ENCODE assay signal across 9 cellular contexts in the genomic region with DNA sequence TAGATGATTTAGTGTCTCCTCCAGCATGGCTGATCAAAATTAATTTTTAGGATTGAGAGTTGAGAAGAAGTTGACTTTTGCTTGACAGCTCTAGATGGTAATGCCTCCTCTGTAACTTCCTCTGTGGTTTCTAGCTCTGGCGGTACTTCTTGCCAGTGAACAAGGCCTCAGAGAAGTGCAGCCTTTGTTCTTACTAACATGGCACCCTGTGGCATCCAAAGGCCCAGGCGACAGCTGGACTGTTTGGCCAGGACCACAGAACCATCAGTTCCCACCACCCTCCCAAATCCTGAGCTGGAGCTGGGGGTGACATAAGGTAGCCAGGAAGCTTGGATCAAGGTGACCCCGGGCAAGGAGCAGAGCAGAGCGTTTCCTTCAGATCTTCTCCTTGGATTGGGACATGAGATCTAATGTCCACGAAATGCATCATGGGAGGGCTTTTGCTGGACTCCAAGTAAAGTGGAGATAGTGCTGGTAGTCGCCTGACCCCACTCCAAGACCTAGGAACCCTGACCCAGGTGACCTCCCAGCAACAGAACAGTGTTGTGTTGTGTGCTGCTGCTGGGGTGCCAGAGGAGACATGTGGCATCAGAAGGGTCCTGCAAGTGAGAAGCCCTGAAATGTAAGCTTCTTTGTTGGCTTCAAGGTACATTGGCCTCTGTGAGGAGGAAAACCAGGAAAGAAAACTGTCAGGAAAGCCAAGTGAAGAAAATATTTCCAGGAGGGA. TPM values are rescaled to one million over a fixed set of nuclear protein-coding genes. Genes with fewer than 3 reads are reported as not detected.
DNase-seq lines count a peak whose midpoint lies in the region; ATAC-seq and TF ChIP-seq lines count a peak whose summit lies in the region.
"Had no signal": no experiment of that assay in that cellular context is flagged by ENCODE, and none has a peak within 500 bp of the region (broad histone marks: within the 10 kb centered on the region; RNA-seq: fewer than 3 reads in every experiment).

No MANE protein-coding gene starts in this region.

- intact Hi-C loops in activated CD8-positive, alpha-beta T cell treated with anti-CD3 and anti-CD28 coated beads for 36 hours (cut with micrococcal nuclease), result no loop called here

- TF ChIP-seq CTCF in activated CD8-positive, alpha-beta T cell treated with anti-CD3 and anti-CD28 coated beads for 36 hours (IDR thresholded peaks at IDR 0.05), result no peak

- peaks cover 72% of the 10 kb centered on the region for H3K4me1 Mint-ChIP-seq in activated CD8-positive, alpha-beta T cell treated with anti-CD3 and anti-CD28 coated beads for 36 hours (ENCODE audit: low read depth)
- peaks cover 34 to 67% of the 10 kb centered on the region in 2 donors for H3K4me1 Mint-ChIP-seq in stimulated activated naive B cell treated with anti-CD40 and anti-IgM and Interleukin-4, amounts not matched to agents 10 μg/mL and 1 μg/mL and 100 μg/mL, for 72 hours

- H3K4me3 Mint-ChIP-seq in activated CD8-positive, alpha-beta T cell treated with anti-CD3 and anti-CD28 coated beads for 36 hours, result peak overlapping the region; percentile 26
- H3K4me3 Mint-ChIP-seq in stimulated activated naive B cell treated with anti-CD40 and anti-IgM and Interleukin-4, amounts not matched to agents 10 μg/mL and 1 μg/mL and 100 μg/mL, for 72 hours, result peak overlapping the region; percentile 78 to 79

- CTCF ChIA-PET in activated CD8-positive, alpha-beta T cell treated with anti-CD3 and anti-CD28 coated beads for 36 hours (lab: Charles Lee), result interaction anchor here (2.2 to 2.3 kb wide), 2 partner anchors 9 to 34 kb away, joined by 10 read pairs; no protein-coding TSS in a partner anchor

- POLR2A ChIA-PET in activated CD8-positive, alpha-beta T cell treated with anti-CD3 and anti-CD28 coated beads for 36 hours (lab: Charles Lee), result interaction anchor here (1.2 to 2.3 kb wide), 3 partner anchors 8 to 49 kb away, joined by 3 to 12 read pairs (median 9); a partner anchor contains a TSS

- H3K36me3 Mint-ChIP-seq in activated CD8-positive, alpha-beta T cell treated with anti-CD3 and anti-CD28 coated beads for 36 hours (ENCODE audit: low read depth), result peaks cover 37% of the 10 kb centered on the region
- peaks cover 24 to 35% of the 10 kb centered on the region in 2 donors for H3K36me3 Mint-ChIP-seq in stimulated activated naive B cell treated with anti-CD40 and anti-IgM and Interleukin-4, amounts not matched to agents 10 μg/mL and 1 μg/mL and 100 μg/mL, for 72 hours

- no peaks in the 10 kb centered on the region for H3K9me3 Mint-ChIP-seq in activated CD8-positive, alpha-beta T cell treated with anti-CD3 and anti-CD28 coated beads for 36 hours
- H3K9me3 Mint-ChIP-seq in stimulated activated naive B cell treated with anti-CD40 and anti-IgM and Interleukin-4, amounts not matched to agents 10 μg/mL and 1 μg/mL and 100 μg/mL, for 72 hours, result peaks cover 0 to 4% of the 10 kb centered on the region in 2 donors

- peak overlapping the region; percentile 96 for H3K27ac Mint-ChIP-seq in activated CD8-positive, alpha-beta T cell treated with anti-CD3 and anti-CD28 coated beads for 36 hours
- H3K27ac Mint-ChIP-seq in stimulated activated naive B cell treated with anti-CD40 and anti-IgM and Interleukin-4, amounts not matched to agents 10 μg/mL and 1 μg/mL and 100 μg/mL, for 72 hours, result peak overlapping the region; percentile 93

- H3K27me3 Mint-ChIP-seq in activated CD8-positive, alpha-beta T cell treated with anti-CD3 and anti-CD28 coated beads for 36 hours, result no peaks in the 10 kb centered on the region
- no peaks in the 10 kb centered on the region for H3K27me3 Mint-ChIP-seq in stimulated activated naive B cell treated with anti-CD40 and anti-IgM and Interleukin-4, amounts not matched to agents 10 μg/mL and 1 μg/mL and 100 μg/mL, for 72 hours

- DNase-seq in activated CD4-positive, CD25-positive, alpha-beta regulatory T cell treated with anti-CD3 and anti-CD28 coated beads, Interleukin-2, amount 50 U/mL, for 72 hours, result no peak
- DNase-seq in activated CD8-positive, alpha-beta T cell treated with anti-CD3 and anti-CD28 coated beads for 36 hours, result peak; percentile 55
- DNase-seq in stimulated activated naive B cell treated with anti-CD40 and anti-IgM and Interleukin-4, amounts not matched to agents 10 μg/mL and 1 μg/mL and 100 μg/mL, for 72 hours, result no peak
- DNase-seq in HK-2 (ENCODE audit: unreplicated experiment) (no peak), mucosa of gallbladder (ENCODE audit: low spot score) (no peak)

- peak; percentile 56 to 58 for ATAC-seq in activated CD4-positive, CD25-positive, alpha-beta regulatory T cell treated with anti-CD3 and anti-CD28 coated beads, Interleukin-2, amount 50 U/mL, for 24 hours
- ATAC-seq in HG03159 (IDR thresholded peaks at IDR 0.05; ENCODE audit: unreplicated experiment) (peak; percentile 48), HG03039 (IDR thresholded peaks at IDR 0.05; ENCODE audit: unreplicated experiment) (no peak)
- ATAC-seq in activated CD8-positive, alpha-beta T cell treated with anti-CD3 and anti-CD28 coated beads for 36 hours, result peak; percentile 61
- ATAC-seq in stimulated activated naive B cell treated with anti-CD40 and anti-IgM and Interleukin-4, amounts not matched to agents 10 μg/mL and 1 μg/mL and 100 μg/mL, for 72 hours (replicated peaks), result peak; percentile 56 to 62

RNA-seq across cellular contexts. Expression of a gene that starts 41.8 kb away (rescaled TPM):
- 10 to 100 TPM; 61.9 to 64.8 TPM for total RNA-seq in activated CD8-positive, alpha-beta T cell treated with anti-CD3 and anti-CD28 coated beads for 36 hours
- 40.1 TPM for total RNA-seq in mucosa of gallbladder
- total RNA-seq: A673 had no signal
